Comparison of ENCODE assay signal across 8 cellular contexts in the genomic region with DNA sequence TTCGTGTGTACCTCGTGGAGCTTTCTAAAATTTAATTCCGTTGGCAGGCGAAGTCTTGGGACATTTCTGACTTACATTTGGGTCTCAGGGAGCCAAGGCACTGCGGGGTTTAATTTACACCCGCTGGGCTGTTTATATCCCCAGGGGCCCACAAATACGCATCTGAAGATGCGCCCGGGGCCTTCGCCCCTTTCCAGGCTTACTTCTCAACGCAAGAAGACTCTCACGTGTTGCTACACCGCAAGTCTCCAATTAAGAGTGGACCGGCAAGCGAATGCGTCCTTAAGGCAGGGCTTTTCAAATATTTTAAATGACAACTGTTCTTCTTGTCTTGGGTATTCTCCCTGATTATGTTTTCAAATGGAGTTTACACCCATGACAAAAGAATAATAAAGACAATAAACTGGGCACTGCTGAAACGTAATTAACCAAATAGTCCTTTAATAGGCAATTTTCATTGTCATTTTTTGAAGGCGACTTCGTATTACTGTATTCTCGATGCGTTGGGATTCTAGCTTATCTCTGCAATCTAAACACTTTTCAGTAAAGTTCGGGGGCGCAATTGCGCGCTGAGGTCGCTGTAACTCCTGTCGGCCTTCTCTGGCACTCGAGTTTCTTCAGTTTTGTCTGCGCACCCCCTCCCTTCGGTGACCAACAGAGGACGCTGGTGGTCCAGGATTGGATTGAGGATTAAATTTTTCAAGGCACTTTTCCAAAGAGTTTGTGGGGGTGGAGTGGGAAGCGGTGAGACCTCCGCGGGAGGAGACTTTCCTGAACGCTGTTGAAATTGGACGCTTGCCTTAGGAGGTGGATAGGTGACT. TPM values are rescaled to one million over a fixed set of nuclear protein-coding genes. Genes with fewer than 3 reads are reported as not detected.
A peak's percentile ranks its signal among the peaks of the same experiment; 100 is the strongest.
DNase-seq lines count a peak whose midpoint lies in the region; ATAC-seq and TF ChIP-seq lines count a peak whose summit lies in the region.

No MANE protein-coding gene starts in this region.

- peaks cover 28% of the 10 kb centered on the region for H3K79me2 ChIP-seq in osteoblast (ENCODE audit: insufficient read depth, low read length)

- peaks cover 14% of the 10 kb centered on the region for H3K36me3 ChIP-seq in osteoblast (ENCODE audit: insufficient read depth, low read length)

- ATAC-seq in WTC11 (peak; percentile 20), HG03439 (IDR thresholded peaks at IDR 0.05; ENCODE audit: unreplicated experiment) (no peak), GM19452 (IDR thresholded peaks at IDR 0.05; ENCODE audit: unreplicated experiment) (no peak)

- DNase-seq in DMS114 treated with DMSO at 0.1 percent for 48 hours (lab: John Stamatoyannopoulos, UW; ENCODE audit: unreplicated experiment) (peak; percentile 43), HT-29 (ENCODE audit: low spot score) (peak; percentile 40), WTC11 (ENCODE audit: low spot score) (peak; percentile 80), fibroblast of villous mesenchyme (ENCODE audit: low read depth) (peak; percentile 82), osteoblast (ENCODE audit: insufficient read length, low spot score, missing footprints) (peak; percentile 90), RKO (ENCODE audit: low spot score) (no peak)

- POLR2A ChIA-PET in WTC11 (lab: Charles Lee) = no interaction called here

- no peaks in the 10 kb centered on the region for H3K9me3 Mint-ChIP-seq in WTC11

- H3K27me3 ChIP-seq in osteoblast (ENCODE audit: insufficient read depth, low read length) = no peaks in the 10 kb centered on the region

- peak overlapping the region; percentile 74 for H3K4me3 Mint-ChIP-seq in WTC11

- H3K27me3 Mint-ChIP-seq in WTC11 (ENCODE audit: low read depth) = peaks cover 66% of the 10 kb centered on the region

- H3K36me3 Mint-ChIP-seq in WTC11 = no peaks in the 10 kb centered on the region

- H3K4me1 ChIP-seq in osteoblast (ENCODE audit: insufficient read depth, low read length) = peaks cover 58% of the 10 kb centered on the region

- H3K4me2 ChIP-seq in osteoblast (ENCODE audit: insufficient read depth, low read length) = peak overlapping the region; percentile 88

- no peaks in the 10 kb centered on the region for H3K9me3 ChIP-seq in osteoblast (ENCODE audit: low read depth, low read length)

- H2AFZ ChIP-seq in osteoblast (ENCODE audit: low read length) = peak overlapping the region; percentile 68

- H3K4me1 Mint-ChIP-seq in WTC11 = peaks cover 51% of the 10 kb centered on the region

- CTCF ChIA-PET in WTC11 (lab: Charles Lee) = interaction anchor here (0.6 to 4.2 kb wide), 40 partner anchors 8 to 1344 kb away, joined by 3 to 59 read pairs (median 4); partner anchors contain the start of gene IGFBP1

- H3K27ac Mint-ChIP-seq in WTC11 = no peak overlapping the region

- H3K27ac ChIP-seq in osteoblast (ENCODE audit: low read depth, low read length) = peak overlapping the region; percentile 84

- peak overlapping the region; percentile 87 for H3K4me3 ChIP-seq in fibroblast of villous mesenchyme (ENCODE audit: low read depth, low read length)
- H3K4me3 ChIP-seq in osteoblast (ENCODE audit: insufficient read depth, low read length) = peak overlapping the region; percentile 77

- peaks cover 28% of the 10 kb centered on the region for H4K20me1 ChIP-seq in osteoblast (ENCODE audit: insufficient read depth, low read length)

- TF ChIP-seq CTCF in WTC11 (IDR thresholded peaks at IDR 0.05) = peak; percentile 69
- peak; percentile 98 for TF ChIP-seq CTCF in fibroblast of villous mesenchyme (IDR thresholded peaks at IDR 0.05; ENCODE audit: insufficient read depth, low read depth, low read length)
- TF ChIP-seq CTCF in osteoblast (IDR thresholded peaks at IDR 0.05; ENCODE audit: extremely low read depth, low read depth, low read length) = peak; percentile 100

TF ChIP-seq in WTC11, 78 proteins besides CTCF, POLR2A, EP300 and RAD21:
- TF ChIP-seq SP1 (CRISPR knock-in tag; conservative IDR thresholded peaks at IDR 0.05) = 0 out of 2 replicates have a peak, but pooled peaks have one; percentile 30
- TF ChIP-seq HMGXB4 (CRISPR knock-in tag; IDR thresholded peaks at IDR 0.05) = 0 out of 2 replicates have a peak, but pooled peaks have one; percentile 41
- no peak for TF ChIP-seq ZNF219 (CRISPR knock-in tag; IDR thresholded peaks at IDR 0.05; ENCODE audit: borderline replicate concordance)

RNA-seq across cellular contexts. Expression of gene IGFBP3, which starts 0.8 kb away (rescaled TPM):
- total RNA-seq in HT-29 (2014; rRNA removed; shearing (Covaris generic)) = not detected in 2 replicates
- total RNA-seq in WTC11 (2021) = 2.9 to 4.9 TPM (median 4.3 TPM) in 3 replicates
- 88.5 and 175 TPM in 2 replicates for total RNA-seq in fibroblast of villous mesenchyme
- 2,046 and 2,181 TPM in 2 replicates for total RNA-seq in osteoblast

RNA-seq across cellular contexts. Expression of gene IGFBP1, which starts 33.6 kb away (rescaled TPM):
- total RNA-seq in HT-29 (2014; rRNA removed; shearing (Covaris generic)) = 0.31 TPM in 1 of 2 replicates, not detected in the other
- total RNA-seq in WTC11 (2021) (0.18 to 0.37 TPM in 2 of 3 replicates, not detected in the other), fibroblast of villous mesenchyme (under 0.01 TPM in 1 of 2 replicates, not detected in the other), osteoblast (0.59 and 4.0 TPM in 2 replicates)

RNA-seq across cellular contexts. Expression of gene CCDC201, which starts 49.0 kb away (rescaled TPM):
- total RNA-seq in HT-29 (2014; rRNA removed; shearing (Covaris generic)) = not detected in 2 replicates
- total RNA-seq in WTC11 (2021) (not detected in 3 replicates), fibroblast of villous mesenchyme (not detected in 2 replicates), osteoblast (not detected in 2 replicates)

Comparison
In these comparisons a context has a peak if more than half of its experiments do, and no peak if none do; other contexts are left out.
1. RNA of gene IGFBP3, which starts 0.8 kb away (total RNA-seq): 2,046 to 2,181 TPM in osteoblast; 88.5 to 175 TPM in fibroblast of villous mesenchyme, 2.9 to 4.9 TPM in WTC11 and not detected in HT-29; every median in the first group is over 10 times any median in the second.
2. Peak in every context shown above with its lines, with median percentiles within 50 percentile points of each other: CTCF ChIP-seq.